1 cellular context compared by ENCODE assay signal in the genomic region with DNA sequence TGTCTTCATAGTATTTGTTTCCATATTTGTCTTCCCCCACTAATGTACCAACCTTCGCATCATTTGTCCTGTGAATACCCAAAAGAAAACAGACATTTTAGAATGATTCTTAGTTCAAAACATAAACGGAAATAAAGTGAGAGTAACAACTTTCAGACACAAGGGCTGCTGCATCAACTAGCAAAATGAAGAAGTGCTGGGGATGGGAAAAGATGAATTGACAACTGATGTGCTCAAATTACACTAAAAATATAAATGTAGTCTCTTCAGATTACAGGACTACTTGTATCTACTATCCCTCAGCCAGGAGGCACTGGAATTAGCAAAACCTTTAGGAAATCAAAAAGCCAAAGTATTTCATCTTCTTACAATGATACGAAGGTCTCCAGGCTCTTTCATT.
A peak's percentile ranks its signal among the peaks of the same experiment; 100 is the strongest.
TF ChIP-seq lines count a peak whose summit lies in the region.

No MANE protein-coding gene starts in this region.

TF ChIP-seq in GM12878, 131 proteins besides CTCF, POLR2A, EP300 and RAD21:
- TF ChIP-seq SPI1 (IDR thresholded peaks at IDR 0.05; ENCODE audit: borderline replicate concordance, insufficient read depth, low read depth, low read length): 0 out of 2 replicates have a peak, but pooled peaks have one; percentile 23
- no peak for TF ChIP-seq POLR2AphosphoS5 (IDR thresholded peaks at IDR 0.05; ENCODE audit: low read length)
